In genomic region chr16:24984101-24984500, GRCh38 we compare ENCODE assay signal across 1 cellular context.
TF ChIP-seq lines count a peak whose summit lies in the region.

No MANE protein-coding gene starts in this region.

TF ChIP-seq in IMR-90, 13 proteins besides CTCF, POLR2A, EP300 and RAD21 (continued from another document):
- no peak for TF ChIP-seq RCOR1 (IDR thresholded peaks at IDR 0.05; ENCODE audit: insufficient replicate concordance, low read length)
- TF ChIP-seq BHLHE40 (IDR thresholded peaks at IDR 0.05; ENCODE audit: low read depth, low read length) = no peak
- TF ChIP-seq CEBPB (IDR thresholded peaks at IDR 0.05; ENCODE audit: low read depth, low read length) = no peak
- TF ChIP-seq USF2 (IDR thresholded peaks at IDR 0.05; ENCODE audit: low read depth, low read length) = no peak
- TF ChIP-seq CHD1 (IDR thresholded peaks at IDR 0.05; ENCODE audit: low read depth, low read length) = no peak
- no peak for TF ChIP-seq MXI1 (IDR thresholded peaks at IDR 0.05; ENCODE audit: borderline replicate concordance, low read depth, low read length)
- TF ChIP-seq MAZ (IDR thresholded peaks at IDR 0.05; ENCODE audit: borderline replicate concordance, low read depth, low read length) = no peak
- TF ChIP-seq RFX5 (IDR thresholded peaks at IDR 0.05; ENCODE audit: low read depth, low read length) = no peak
- TF ChIP-seq MAFK (IDR thresholded peaks at IDR 0.05; ENCODE audit: low read depth, low read length) = no peak
TF ChIP-seq in IMR-90: peak in this region for 0.
